2 cellular contexts compared by ENCODE assay signal in genomic region chr3:128425846-128426127, GRCh38.
TF ChIP-seq lines count a peak whose summit lies in the region.

No MANE protein-coding gene starts in this region.

TF ChIP-seq in HEK293, 187 proteins besides CTCF, POLR2A, EP300 and RAD21 (continued from another document):
- TF ChIP-seq ATF2 (tag by site-specific recombination; IDR thresholded peaks at IDR 0.05; ENCODE audit: low read depth): no peak
- TF ChIP-seq ZNF623 (tag by site-specific recombination; IDR thresholded peaks at IDR 0.05): peak; percentile 79

TF ChIP-seq in WTC11, 78 proteins besides CTCF, POLR2A, EP300 and RAD21 (continued from another document):
- TF ChIP-seq STAT6 (CRISPR knock-in tag; conservative IDR thresholded peaks at IDR 0.05; ENCODE audit: low read depth): no peak
- TF ChIP-seq ATF3 (CRISPR knock-in tag; conservative IDR thresholded peaks at IDR 0.05): no peak
- no peak for TF ChIP-seq USF1 (CRISPR knock-in tag; IDR thresholded peaks at IDR 0.05)
- TF ChIP-seq ATF1 (CRISPR knock-in tag; IDR thresholded peaks at IDR 0.05): no peak
- TF ChIP-seq ESRRA (CRISPR knock-in tag; IDR thresholded peaks at IDR 0.05; ENCODE audit: borderline replicate concordance): 0 out of 2 replicates have a peak, but pooled peaks have one; percentile 7
- TF ChIP-seq SP1 (CRISPR knock-in tag; conservative IDR thresholded peaks at IDR 0.05): no peak
- TF ChIP-seq JUN (CRISPR knock-in tag; IDR thresholded peaks at IDR 0.05): no peak
